15 cellular contexts compared by ENCODE assay signal in genomic region chr1:219347843-219348475, GRCh38.
DNase-seq lines count a peak whose midpoint lies in the region; ATAC-seq and TF ChIP-seq lines count a peak whose summit lies in the region.
"Had no signal": no experiment of that assay in that cellular context is flagged by ENCODE, and none has a peak within 500 bp of the region (broad histone marks: within the 10 kb centered on the region; RNA-seq: fewer than 3 reads in every experiment).

No MANE protein-coding gene starts in this region.

- H3K36me3 ChIP-seq in lower lobe of right lung, result no peaks in the 10 kb centered on the region

- H3K27ac ChIP-seq in lower lobe of right lung, result no peak overlapping the region
- peak overlapping the region in 1 of 2 donors; percentile 3 for H3K27ac ChIP-seq in coronary artery

- CTCF ChIA-PET in activated CD8-positive, alpha-beta T cell treated with anti-CD3 and anti-CD28 coated beads for 36 hours (lab: Charles Lee), result interaction anchor here (1.3 kb wide), 1 partner anchor 8 kb away, joined by 3 read pairs; no protein-coding TSS in a partner anchor

- H3K4me3 ChIP-seq in fibroblast of the aortic adventitia (ENCODE audit: low read depth, low read length), result no peak overlapping the region
- H3K4me3 ChIP-seq in lower lobe of right lung, result no peak overlapping the region
- no peak overlapping the region for H3K4me3 ChIP-seq in coronary artery
- H3K4me3 ChIP-seq: skin epidermis had no signal

- DNase-seq in NCI-H1092 treated with DMSO at 0.1 percent for 48 hours (lab: John Stamatoyannopoulos, UW) (peak; percentile 88), fibroblast of the aortic adventitia (ENCODE audit: low read depth) (peak; percentile 71), lower lobe of right lung (peak; percentile 41), stromal cell of bone marrow (ENCODE audit: low read depth) (peak; percentile 8), NCI-H1105 treated with DMSO at 0.1 percent for 48 hours (lab: John Stamatoyannopoulos, UW) (no peak), coronary artery (ENCODE audit: low spot score) (no peak)
- no peak for DNase-seq in activated CD8-positive, alpha-beta T cell treated with anti-CD3 and anti-CD28 coated beads for 36 hours
- DNase-seq: activated naive CD4-positive, alpha-beta T cell; Caco-2; H9; MM.1S had no signal

- no peaks in the 10 kb centered on the region for H3K27me3 ChIP-seq in lower lobe of right lung (ENCODE audit: low read depth)

- H3K9me3 Mint-ChIP-seq in activated CD8-positive, alpha-beta T cell treated with anti-CD3 and anti-CD28 coated beads for 36 hours, result peaks cover 25% of the 10 kb centered on the region
- peaks cover 27% of the 10 kb centered on the region for H3K9me3 Mint-ChIP-seq in stimulated activated memory B cell treated with anti-CD40 and anti-IgM and Interleukin-4, amounts not matched to agents 10 μg/mL and 1 μg/mL and 100 μg/mL, for 72 hours

- H3K4me1 ChIP-seq in lower lobe of right lung, result peaks cover 9% of the 10 kb centered on the region
- H3K4me1 ChIP-seq: Caco-2 had no signal

- peaks cover 1% of the 10 kb centered on the region for H3K27me3 Mint-ChIP-seq in activated CD8-positive, alpha-beta T cell treated with anti-CD3 and anti-CD28 coated beads for 36 hours
- no peaks in the 10 kb centered on the region for H3K27me3 Mint-ChIP-seq in stimulated activated memory B cell treated with anti-CD40 and anti-IgM and Interleukin-4, amounts not matched to agents 10 μg/mL and 1 μg/mL and 100 μg/mL, for 72 hours

- no peaks in the 10 kb centered on the region for H3K4me1 Mint-ChIP-seq in activated CD8-positive, alpha-beta T cell treated with anti-CD3 and anti-CD28 coated beads for 36 hours (ENCODE audit: low read depth)
- no peaks in the 10 kb centered on the region for H3K4me1 Mint-ChIP-seq in stimulated activated memory B cell treated with anti-CD40 and anti-IgM and Interleukin-4, amounts not matched to agents 10 μg/mL and 1 μg/mL and 100 μg/mL, for 72 hours
- H3K4me1 Mint-ChIP-seq: H9, neural crest cell had no signal

- peak in 1 of 2 donors; percentile 42 for ATAC-seq in lower lobe of right lung
- ATAC-seq in activated CD8-positive, alpha-beta T cell treated with anti-CD3 and anti-CD28 coated beads for 36 hours, result no peak
- no peak for ATAC-seq in stimulated activated memory B cell treated with anti-CD40 and anti-IgM and Interleukin-4, amounts not matched to agents 10 μg/mL and 1 μg/mL and 100 μg/mL, for 72 hours
- ATAC-seq: activated CD4-positive, CD25-positive, alpha-beta regulatory T cell treated with anti-CD3 and anti-CD28 coated beads, Interleukin-2, amount 50 U/mL, for 24 hours had no signal

- H3K9me3 ChIP-seq in lower lobe of right lung, result peaks cover 5% of the 10 kb centered on the region

- POLR2A ChIA-PET in activated CD8-positive, alpha-beta T cell treated with anti-CD3 and anti-CD28 coated beads for 36 hours (lab: Charles Lee), result no interaction called here

- no peak overlapping the region for H3K27ac Mint-ChIP-seq in activated CD8-positive, alpha-beta T cell treated with anti-CD3 and anti-CD28 coated beads for 36 hours
- H3K27ac Mint-ChIP-seq in stimulated activated memory B cell treated with anti-CD40 and anti-IgM and Interleukin-4, amounts not matched to agents 10 μg/mL and 1 μg/mL and 100 μg/mL, for 72 hours, result no peak overlapping the region
- H3K27ac Mint-ChIP-seq: H9 had no signal

- TF ChIP-seq CTCF in fibroblast of the aortic adventitia (IDR thresholded peaks at IDR 0.05; ENCODE audit: insufficient read depth, low read length) (no peak), lower lobe of right lung (IDR thresholded peaks at IDR 0.05) (no peak), coronary artery (IDR thresholded peaks at IDR 0.05) (no peak)
- no peak for TF ChIP-seq CTCF in activated CD8-positive, alpha-beta T cell treated with anti-CD3 and anti-CD28 coated beads for 36 hours (IDR thresholded peaks at IDR 0.05)

- peaks cover 1% of the 10 kb centered on the region for H3K36me3 Mint-ChIP-seq in activated CD8-positive, alpha-beta T cell treated with anti-CD3 and anti-CD28 coated beads for 36 hours (ENCODE audit: low read depth)
- H3K36me3 Mint-ChIP-seq in stimulated activated memory B cell treated with anti-CD40 and anti-IgM and Interleukin-4, amounts not matched to agents 10 μg/mL and 1 μg/mL and 100 μg/mL, for 72 hours, result peaks cover 34% of the 10 kb centered on the region

- intact Hi-C loops in lower lobe of right lung (cut with DNase I), result no loop called here
- intact Hi-C loops in activated CD8-positive, alpha-beta T cell treated with anti-CD3 and anti-CD28 coated beads for 36 hours (cut with micrococcal nuclease), result no loop called here

- no peak overlapping the region for H3K4me3 Mint-ChIP-seq in activated CD8-positive, alpha-beta T cell treated with anti-CD3 and anti-CD28 coated beads for 36 hours
- no peak overlapping the region for H3K4me3 Mint-ChIP-seq in stimulated activated memory B cell treated with anti-CD40 and anti-IgM and Interleukin-4, amounts not matched to agents 10 μg/mL and 1 μg/mL and 100 μg/mL, for 72 hours
- H3K4me3 Mint-ChIP-seq: H9, neural crest cell had no signal

Comparison
In these comparisons a context has a peak if more than half of its experiments do, and no peak if none do; other contexts are left out.
1. DNase-seq: peak in NCI-H1092 treated with DMSO at 0.1 percent for 48 hours (single experiment), fibroblast of the aortic adventitia (single experiment), lower lobe of right lung (single experiment) and stromal cell of bone marrow (single experiment); none in NCI-H1105 treated with DMSO at 0.1 percent for 48 hours (single experiment), coronary artery (single experiment) and activated CD8-positive, alpha-beta T cell treated with anti-CD3 and anti-CD28 coated beads for 36 hours (single experiment).